In genomic region chr16:56450901-56451752, GRCh38 we compare ENCODE assay signal across 8 cellular contexts. TPM values are rescaled to one million over a fixed set of nuclear protein-coding genes. Genes with fewer than 3 reads are reported as not detected.
DNase-seq lines count a peak whose midpoint lies in the region; ATAC-seq, FAIRE-seq and TF ChIP-seq lines count a peak whose summit lies in the region.

Gene NUDT21 (minus strand): TSS chr16:56451332. CDS start chr16:56451202, 130 bp downstream.
Gene OGFOD1 (plus strand): TSS chr16:56451554. CDS start chr16:56451613, 59 bp downstream.

- peaks cover 53% of the 10 kb centered on the region for H4K20me1 ChIP-seq in Loucy (ENCODE audit: insufficient read depth, low read length, poor library complexity, severe bottlenecking)

- H3K4me2 ChIP-seq in Loucy (ENCODE audit: low read depth, low read length, poor library complexity, severe bottlenecking), result peak within 1 kb of the TSS; percentile 96

- H3K4me1 Mint-ChIP-seq in naive thymus-derived CD8-positive, alpha-beta T cell, result peaks cover 29 to 71% (median 62%) of the 10 kb centered on the region in 4 donors

- no peaks in the 10 kb centered on the region for H3K9me2 ChIP-seq in Loucy (replicated peaks; ENCODE audit: low read depth, low read length)

- no peaks in the 10 kb centered on the region for H3K9me3 Mint-ChIP-seq in naive thymus-derived CD8-positive, alpha-beta T cell

- POLR2A ChIA-PET in naive thymus-derived CD8-positive, alpha-beta T cell (lab: Charles Lee), result interaction anchor here (0.6 to 1.8 kb wide), 9 partner anchors 9 to 277 kb away, joined by 3 to 7 read pairs (median 4); partner anchors contain the start of gene BBS2

- TF ChIP-seq POLR2A in H54 (IDR thresholded peaks at IDR 0.05; ENCODE audit: low read depth, low read length) (peak; percentile 73), Raji (IDR thresholded peaks at IDR 0.05; ENCODE audit: insufficient read depth, low read depth, low read length) (peak; percentile 72)

- peak; percentile 98 for ATAC-seq in naive thymus-derived CD8-positive, alpha-beta T cell

- no peaks in the 10 kb centered on the region for H3K27me3 ChIP-seq in Loucy (ENCODE audit: insufficient read depth, low read length, poor library complexity, severe bottlenecking)

- TF ChIP-seq CTCF in Loucy (conservative IDR thresholded peaks at IDR 0.05; ENCODE audit: low read length) (no peak), fibroblast of mammary gland (conservative IDR thresholded peaks at IDR 0.05; ENCODE audit: control insufficient read depth, insufficient read depth, low read depth, low read length) (no peak)

- no peaks in the 10 kb centered on the region for H3K9me3 ChIP-seq in Loucy (ENCODE audit: insufficient read depth, low read depth, low read length)

- peaks cover 83% of the 10 kb centered on the region for H3K79me2 ChIP-seq in Loucy (ENCODE audit: insufficient read depth, low read length)

- peak within 1 kb of the TSS; percentile 95 to 99 (median 97) for H3K27ac Mint-ChIP-seq in naive thymus-derived CD8-positive, alpha-beta T cell

- H3K36me3 Mint-ChIP-seq in naive thymus-derived CD8-positive, alpha-beta T cell, result peaks cover 7 to 43% (median 12%) of the 10 kb centered on the region in 3 donors

- peaks cover 57% of the 10 kb centered on the region for H3K4me1 ChIP-seq in Loucy (ENCODE audit: insufficient read depth, low read length, poor library complexity, severe bottlenecking)

- H3K9ac ChIP-seq in Loucy (ENCODE audit: low read depth, low read length, poor library complexity, severe bottlenecking), result peak within 1 kb of the TSS; percentile 88

- H3K4me3 ChIP-seq in Loucy (ENCODE audit: low read length, poor library complexity, severe bottlenecking) (peak within 1 kb of the TSS; percentile 87), fibroblast of mammary gland (ENCODE audit: control insufficient read depth, low read depth, low read length) (peak within 1 kb of the TSS; percentile 90)

- H3K4me3 Mint-ChIP-seq in naive thymus-derived CD8-positive, alpha-beta T cell, result peak within 1 kb of the TSS; percentile 89 to 100 (median 99)

- peak; percentile 97 for FAIRE-seq in H54 (lab: Jason Lieb, UNC)

- H3K27me3 Mint-ChIP-seq in naive thymus-derived CD8-positive, alpha-beta T cell, result no peaks in the 10 kb centered on the region

- DNase-seq in EL, result peak; percentile 99
- peak; percentile 95 for DNase-seq in H54 (ENCODE audit: insufficient read length, low spot score)
- DNase-seq in activated T-helper 9 cell treated with anti-CD3 and anti-CD28 coated beads, Interleukin-2, amount 50 U/mL, for 16 hours (ENCODE audit: low read depth), result peak; percentile 86
- peak; percentile 97 for DNase-seq in fibroblast of mammary gland (ENCODE audit: low read depth)
- peak; percentile 82 to 96 (median 91) for DNase-seq in naive thymus-derived CD8-positive, alpha-beta T cell
- peak; percentile 78 to 92 (median 90) for DNase-seq in stimulated activated naive CD4-positive, alpha-beta T cell (lab: John Stamatoyannopoulos, UW)

- H2AFZ ChIP-seq in Loucy (ENCODE audit: low read length), result peak within 1 kb of the TSS; percentile 84

- H3F3A ChIP-seq in Loucy (ENCODE audit: low read depth), result no peaks in the 10 kb centered on the region

- peaks cover 8% of the 10 kb centered on the region; the same call in 1 of the 2 replicates for H3K36me3 ChIP-seq in Loucy (ENCODE audit: insufficient read depth, low read length)

RNA-seq across cellular contexts. Expression of gene NUDT21, which starts in this region (rescaled TPM):
- total RNA-seq in naive thymus-derived CD8-positive, alpha-beta T cell, result 100 to 1,000 TPM; 111 to 118 TPM
- polyA plus RNA-seq in naive thymus-derived CD8-positive, alpha-beta T cell, result 10 to 100 TPM; 55.5 to 74.1 (median 71.8) TPM

RNA-seq across cellular contexts. Expression of gene OGFOD1, which starts in this region (rescaled TPM):
- 10 to 100 TPM; 48.0 to 55.0 TPM for total RNA-seq in naive thymus-derived CD8-positive, alpha-beta T cell
- polyA plus RNA-seq in naive thymus-derived CD8-positive, alpha-beta T cell, result 100 to 1,000 TPM in 2 of 3 donors, 10 to 100 TPM in 1; 94.1 to 109 (median 103) TPM

Comparison
In these comparisons a context has a peak if more than half of its experiments do, and no peak if none do; other contexts are left out.
1. Peak in every context shown above with its lines: DNase-seq, ATAC-seq and H3K4me3 ChIP-seq.